19 cellular contexts compared by ENCODE assay signal in the genomic region with DNA sequence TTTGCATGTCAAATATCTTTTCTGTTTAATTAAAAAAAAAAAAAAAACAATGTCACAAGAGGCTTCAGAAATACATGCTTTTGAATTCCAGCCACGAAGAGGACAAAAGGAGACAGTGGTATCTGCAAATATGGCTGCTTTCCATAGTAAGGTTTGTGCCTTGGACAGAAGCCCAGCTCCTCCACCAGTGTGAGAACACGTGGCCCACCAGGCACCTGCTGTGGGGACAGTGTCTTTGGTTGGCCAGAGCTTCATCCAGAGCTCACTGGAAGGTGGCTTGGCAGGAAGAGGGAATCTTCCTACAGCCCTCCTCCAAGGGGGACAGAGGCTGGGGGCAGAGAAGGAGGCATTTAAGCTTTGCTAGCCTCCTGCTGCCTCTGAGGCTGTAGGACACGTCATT.
"Had no signal": no experiment of that assay in that cellular context is flagged by ENCODE, and none has a peak within 500 bp of the region (broad histone marks: within the 10 kb centered on the region; RNA-seq: fewer than 3 reads in every experiment).

No MANE protein-coding gene starts in this region.

- H3K36me3 ChIP-seq: brain microvascular endothelial cell, lower lobe of right lung had no signal

- H3K4me3 ChIP-seq: lower lobe of right lung had no signal

- H3K27ac ChIP-seq: brain microvascular endothelial cell, lower lobe of right lung had no signal

- H3K4me1 ChIP-seq: lower lobe of right lung had no signal

- H3K9me3 ChIP-seq: lower lobe of right lung had no signal

- DNase-seq: activated CD4-positive, alpha-beta T cell treated with anti-CD3 and anti-CD28 coated beads, Interleukin-2, amount 10 ng/mL, durations not matched to agents 7 days and 5 days; activated CD4-positive, CD25-positive, alpha-beta regulatory T cell; activated CD8-positive, alpha-beta memory T cell treated with anti-CD3 and anti-CD28 coated beads, Interleukin-2, amount 50 U/mL, for 48 hours; activated gamma-delta T cell treated with Interleukin-2 at 50 U/mL for 16 hours; activated naive CD8-positive, alpha-beta T cell treated with anti-CD3 and anti-CD28 coated beads, Interleukin-2, amount 10 ng/mL, durations not matched to agents 7 days and 5 days; activated T-cell treated with anti-CD3 and anti-CD28 coated beads, Interleukin-2, amount 50 U/mL, for 72 hours; brain microvascular endothelial cell; cerebellar nuclear complex; effector memory CD4-positive, alpha-beta T cell; foreskin fibroblast; glutamatergic neuron; kidney glomerular epithelial cell; lower lobe of right lung; midbrain; naive B cell; stimulated activated CD4-positive, alpha-beta T cell treated with anti-CD3 and anti-CD28 coated beads, Interleukin-2, amount 100 ng/mL, for 48 hours; stimulated activated naive CD8-positive, alpha-beta T cell treated with anti-CD3 and anti-CD28 coated beads, Interleukin-15, Interleukin-2, amounts not matched to agents 100 U/mL and 50 U/mL, for 24 hours; SW 1271; trophoblast cell had no signal

- ATAC-seq: activated T-cell treated with anti-CD3 and anti-CD28 coated beads, Interleukin-2, amount 50 U/mL, for 72 hours; lower lobe of right lung; stimulated activated naive CD8-positive, alpha-beta T cell treated with anti-CD3 and anti-CD28 coated beads, Interleukin-15, Interleukin-2, amounts not matched to agents 100 U/mL and 50 U/mL, for 24 hours had no signal

- H3K27me3 ChIP-seq: brain microvascular endothelial cell had no signal
